Comparison of ENCODE assay signal across 12 cellular contexts in the genomic region with DNA sequence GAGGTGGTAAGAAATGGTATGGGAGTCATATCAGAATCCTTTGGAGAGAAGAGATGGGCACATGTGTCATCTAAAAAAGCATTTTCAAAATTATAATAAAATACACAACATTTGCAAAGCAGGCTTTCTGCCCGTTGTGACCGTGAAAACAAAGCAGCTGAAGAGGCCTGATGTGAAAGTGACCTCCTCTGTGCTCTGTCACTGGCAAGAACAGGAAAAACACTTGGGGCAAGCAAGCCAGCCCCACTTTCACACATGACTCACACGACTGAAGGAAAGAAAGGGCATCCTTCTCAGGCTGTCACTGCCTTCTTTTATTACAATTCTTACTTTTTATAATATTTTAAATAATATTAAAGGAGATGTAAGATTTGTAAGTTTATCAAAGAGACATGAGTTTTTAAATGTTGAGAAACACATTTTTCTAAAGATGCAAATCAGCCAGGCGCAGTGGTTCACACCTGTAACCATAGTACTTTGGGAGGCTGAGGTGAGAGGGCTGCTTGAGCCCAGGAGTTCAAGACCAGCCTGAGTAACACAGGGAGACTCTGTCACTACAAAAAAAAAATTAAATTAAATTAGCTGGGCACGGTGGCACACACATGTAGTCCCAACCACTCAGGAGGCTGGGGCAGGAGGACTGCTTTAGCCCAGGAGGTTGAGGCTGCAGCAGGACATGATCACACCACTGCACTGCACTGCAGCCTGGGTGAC.
DNase-seq lines count a peak whose midpoint lies in the region; ATAC-seq, FAIRE-seq and TF ChIP-seq lines count a peak whose summit lies in the region.
"Had no signal": no experiment of that assay in that cellular context is flagged by ENCODE, and none has a peak within 500 bp of the region (broad histone marks: within the 10 kb centered on the region; RNA-seq: fewer than 3 reads in every experiment).

No MANE protein-coding gene starts in this region.

- peak; percentile 80 for ATAC-seq in activated naive CD8-positive, alpha-beta T cell treated with anti-CD3 and anti-CD28 coated beads, Interleukin-2, amount 50 U/mL, for 24 hours
- ATAC-seq in stimulated activated naive CD8-positive, alpha-beta T cell treated with anti-CD3 and anti-CD28 coated beads, Interleukin-15, Interleukin-2, amounts not matched to agents 100 U/mL and 50 U/mL, for 24 hours = peak; percentile 76
- ATAC-seq in HG03135 (IDR thresholded peaks at IDR 0.05; ENCODE audit: unreplicated experiment) (no peak), GM19452 (IDR thresholded peaks at IDR 0.05; ENCODE audit: unreplicated experiment) (no peak)
- ATAC-seq: naive thymus-derived CD4-positive, alpha-beta T cell had no signal

- H3K36me3 Mint-ChIP-seq in activated naive CD8-positive, alpha-beta T cell treated with anti-CD3 and anti-CD28 coated beads, Interleukin-2, amount 50 U/mL, for 24 hours (ENCODE audit: low read depth) = no peaks in the 10 kb centered on the region
- H3K36me3 Mint-ChIP-seq: activated naive CD4-positive, alpha-beta T cell treated with anti-CD3 and anti-CD28 coated beads, Interleukin-2, amount 50 U/mL, for 24 hours; naive thymus-derived CD4-positive, alpha-beta T cell had no signal

- peaks cover 9% of the 10 kb centered on the region for H3K4me1 Mint-ChIP-seq in activated naive CD8-positive, alpha-beta T cell treated with anti-CD3 and anti-CD28 coated beads, Interleukin-2, amount 50 U/mL, for 24 hours

- no peak for TF ChIP-seq POLR2A in H54 (IDR thresholded peaks at IDR 0.05; ENCODE audit: low read depth, low read length)

- H3K9me3 Mint-ChIP-seq in activated naive CD8-positive, alpha-beta T cell treated with anti-CD3 and anti-CD28 coated beads, Interleukin-2, amount 50 U/mL, for 24 hours = no peaks in the 10 kb centered on the region
- H3K9me3 Mint-ChIP-seq: activated naive CD4-positive, alpha-beta T cell treated with anti-CD3 and anti-CD28 coated beads, Interleukin-2, amount 50 U/mL, for 24 hours; naive thymus-derived CD4-positive, alpha-beta T cell had no signal

- FAIRE-seq in H54 (lab: Jason Lieb, UNC) = peak; percentile 30
- FAIRE-seq: colon had no signal

- H3K27me3 Mint-ChIP-seq in activated naive CD8-positive, alpha-beta T cell treated with anti-CD3 and anti-CD28 coated beads, Interleukin-2, amount 50 U/mL, for 24 hours = no peaks in the 10 kb centered on the region
- H3K27me3 Mint-ChIP-seq: activated naive CD4-positive, alpha-beta T cell treated with anti-CD3 and anti-CD28 coated beads, Interleukin-2, amount 50 U/mL, for 24 hours had no signal

- no peak overlapping the region for H3K27ac Mint-ChIP-seq in activated naive CD8-positive, alpha-beta T cell treated with anti-CD3 and anti-CD28 coated beads, Interleukin-2, amount 50 U/mL, for 24 hours
- H3K27ac Mint-ChIP-seq: activated naive CD4-positive, alpha-beta T cell treated with anti-CD3 and anti-CD28 coated beads, Interleukin-2, amount 50 U/mL, for 24 hours; naive thymus-derived CD4-positive, alpha-beta T cell had no signal

- peak; percentile 6 to 8 (median 6) for DNase-seq in stimulated activated CD4-positive, alpha-beta T cell treated with anti-CD3 and anti-CD28 coated beads, Interleukin-12 subunit alpha, Interleukin-12 subunit beta, amount 100 ng/mL, for 48 hours (ENCODE audit: low read depth in 2 of 3, low spot score in 1 of 3)
- no peak for DNase-seq in stimulated activated CD4-positive, alpha-beta T cell treated with anti-CD3 and anti-CD28 coated beads, Interleukin-12 subunit alpha, Interleukin-12 subunit beta, amount 100 ng/mL, for 4 hours
- DNase-seq in H54 (ENCODE audit: insufficient read length, low spot score) = no peak
- peak; percentile 16 for DNase-seq in activated naive CD8-positive, alpha-beta T cell treated with anti-CD3 and anti-CD28 coated beads, Interleukin-2, amount 50 U/mL, for 24 hours
- DNase-seq in stimulated activated naive CD8-positive, alpha-beta T cell treated with anti-CD3 and anti-CD28 coated beads, Interleukin-15, Interleukin-2, amounts not matched to agents 100 U/mL and 50 U/mL, for 24 hours = peak; percentile 23
- no peak for DNase-seq in NCI-H2171 (lab: John Stamatoyannopoulos, UW)
- DNase-seq: naive thymus-derived CD4-positive, alpha-beta T cell; Right ventricle myocardium superior had no signal

- H3K4me3 Mint-ChIP-seq in activated naive CD8-positive, alpha-beta T cell treated with anti-CD3 and anti-CD28 coated beads, Interleukin-2, amount 50 U/mL, for 24 hours = no peak overlapping the region
- H3K4me3 Mint-ChIP-seq: activated naive CD4-positive, alpha-beta T cell treated with anti-CD3 and anti-CD28 coated beads, Interleukin-2, amount 50 U/mL, for 24 hours; naive thymus-derived CD4-positive, alpha-beta T cell had no signal

Comparison
In these comparisons a context has a peak if more than half of its experiments do, and no peak if none do; other contexts are left out.
1. DNase-seq: peak in stimulated activated CD4-positive, alpha-beta T cell treated with anti-CD3 and anti-CD28 coated beads, Interleukin-12 subunit alpha, Interleukin-12 subunit beta, amount 100 ng/mL, for 48 hours (3 of 3), activated naive CD8-positive, alpha-beta T cell treated with anti-CD3 and anti-CD28 coated beads, Interleukin-2, amount 50 U/mL, for 24 hours (single experiment) and stimulated activated naive CD8-positive, alpha-beta T cell treated with anti-CD3 and anti-CD28 coated beads, Interleukin-15, Interleukin-2, amounts not matched to agents 100 U/mL and 50 U/mL, for 24 hours (single experiment); none in stimulated activated CD4-positive, alpha-beta T cell treated with anti-CD3 and anti-CD28 coated beads, Interleukin-12 subunit alpha, Interleukin-12 subunit beta, amount 100 ng/mL, for 4 hours (single experiment), H54 (single experiment) and NCI-H2171 (single experiment).
2. ATAC-seq: peak in activated naive CD8-positive, alpha-beta T cell treated with anti-CD3 and anti-CD28 coated beads, Interleukin-2, amount 50 U/mL, for 24 hours (single experiment) and stimulated activated naive CD8-positive, alpha-beta T cell treated with anti-CD3 and anti-CD28 coated beads, Interleukin-15, Interleukin-2, amounts not matched to agents 100 U/mL and 50 U/mL, for 24 hours (single experiment); none in HG03135 (single experiment) and GM19452 (single experiment).